ENCODE assay signal across 6 cellular contexts in the genomic region with DNA sequence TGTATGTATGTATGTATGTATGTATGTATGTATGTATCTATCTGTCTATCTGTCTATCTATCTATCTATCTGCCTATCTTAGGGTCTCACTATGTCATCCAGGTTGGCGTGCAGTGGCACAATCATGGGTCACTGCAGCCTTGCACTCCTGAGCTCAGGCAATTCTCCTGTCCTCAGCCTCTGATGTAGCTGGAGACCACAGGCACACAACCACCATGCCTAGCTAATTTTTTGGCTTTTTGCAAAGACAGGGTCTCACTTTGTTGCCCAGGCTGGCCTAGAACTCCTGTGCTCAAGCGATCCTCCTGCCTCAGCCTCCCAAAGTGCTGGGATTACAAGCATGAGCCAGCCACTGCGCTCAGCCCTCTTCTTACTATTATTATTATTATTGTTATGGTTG. TPM values are rescaled to one million over a fixed set of nuclear protein-coding genes. Genes with fewer than 3 reads are reported as not detected.
"Had no signal": no experiment of that assay in that cellular context is flagged by ENCODE, and none has a peak within 500 bp of the region (broad histone marks: within the 10 kb centered on the region; RNA-seq: fewer than 3 reads in every experiment).

No MANE protein-coding gene starts in this region.

RNA-seq across cellular contexts. Expression of gene TPTE, which starts 4.5 kb away (rescaled TPM):
- total RNA-seq: GM23248, GM23338, H1, H7, H9, HFFc6 had no signal
- polyA plus RNA-seq: GM23248, GM23338, H1 had no signal
